ENCODE assay signal across 17 cellular contexts in the genomic region with DNA sequence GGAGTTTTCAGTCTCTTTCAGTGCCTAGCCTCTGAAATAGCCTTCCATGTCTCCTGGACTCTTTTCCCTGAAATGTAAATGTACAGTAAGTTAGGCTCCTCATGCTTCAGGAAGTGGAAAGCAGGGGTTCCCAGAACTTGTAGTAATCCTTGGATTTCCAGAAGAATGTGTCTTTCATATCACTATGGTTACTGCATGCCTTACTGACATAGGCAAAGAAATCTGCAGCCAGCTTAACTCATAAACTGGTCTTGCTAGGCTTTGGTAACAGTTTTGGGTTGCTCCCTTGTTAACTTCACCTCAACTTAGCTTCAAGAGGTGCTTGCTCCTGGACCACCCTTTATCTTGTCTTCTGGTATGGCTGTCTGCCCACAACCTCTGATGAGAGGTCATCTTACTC.
DNase-seq lines count a peak whose midpoint lies in the region; ATAC-seq and TF ChIP-seq lines count a peak whose summit lies in the region.
"Had no signal": no experiment of that assay in that cellular context is flagged by ENCODE, and none has a peak within 500 bp of the region (broad histone marks: within the 10 kb centered on the region; RNA-seq: fewer than 3 reads in every experiment).

No MANE protein-coding gene starts in this region.

- peak; percentile 44 for DNase-seq in ELF-1 (ENCODE audit: low read depth, low spot score)
- DNase-seq in astrocyte of the spinal cord (ENCODE audit: low read depth, low spot score) = peak; percentile 12
- no peak for DNase-seq in left colon
- DNase-seq in progenitor cell of endocrine pancreas (ENCODE audit: low spot score, unreplicated experiment) = no peak
- DNase-seq in NCI-H774 (lab: John Stamatoyannopoulos, UW) = no peak
- DNase-seq in NCI-H82 (lab: John Stamatoyannopoulos, UW) = no peak
- no peak for DNase-seq in UCSD-AML1 (lab: John Stamatoyannopoulos, UW; ENCODE audit: unreplicated experiment)
- no peak for DNase-seq in CD1c-positive myeloid dendritic cell (ENCODE audit: extremely low spot score)
- DNase-seq: CD8-positive, alpha-beta T cell; DMS79 treated with DMSO at 0.1 percent for 48 hours; NCI-H1105 treated with DMSO at 0.1 percent for 48 hours; NCI-H187; NCI-H226; NCI-H526 had no signal

- intact Hi-C loops in left colon (cut with DNase I, micrococcal nuclease) = no loop called here

- no peak overlapping the region for H3K4me3 Mint-ChIP-seq in progenitor cell of endocrine pancreas (ENCODE audit: low read depth)
- H3K4me3 Mint-ChIP-seq: CD8-positive, alpha-beta T cell; IgD-negative memory B cell had no signal

- no peak overlapping the region for H3K4me3 ChIP-seq in astrocyte of the spinal cord (ENCODE audit: low read depth, low read length)
- H3K4me3 ChIP-seq: GM12878, HAP-1 had no signal

- ATAC-seq in left colon = peak; percentile 19
- ATAC-seq: CD8-positive, alpha-beta T cell; GM12878 had no signal

- peak overlapping the region; percentile 8 for H3K27ac Mint-ChIP-seq in progenitor cell of endocrine pancreas
- H3K27ac Mint-ChIP-seq: CD8-positive, alpha-beta T cell; IgD-negative memory B cell had no signal

- peaks cover 32% of the 10 kb centered on the region for H3K4me1 Mint-ChIP-seq in progenitor cell of endocrine pancreas (ENCODE audit: low read depth)
- H3K4me1 Mint-ChIP-seq: IgD-negative memory B cell had no signal

- H3K27me3 Mint-ChIP-seq in progenitor cell of endocrine pancreas = no peaks in the 10 kb centered on the region
- H3K27me3 Mint-ChIP-seq: IgD-negative memory B cell had no signal

- in situ Hi-C loops in astrocyte of the spinal cord (cut with HindIII; ENCODE audit: low sequenced_read_pairs) = no loop called here

- TF ChIP-seq CTCF in astrocyte of the spinal cord (IDR thresholded peaks at IDR 0.05; ENCODE audit: low read depth, low read length) = no peak
- no peak for TF ChIP-seq CTCF in progenitor cell of endocrine pancreas (IDR thresholded peaks at IDR 0.05; ENCODE audit: unreplicated experiment)

- H3K36me3 Mint-ChIP-seq in progenitor cell of endocrine pancreas (ENCODE audit: insufficient read depth) = peaks cover 11% of the 10 kb centered on the region
- H3K36me3 Mint-ChIP-seq: CD8-positive, alpha-beta T cell; IgD-negative memory B cell had no signal

- peaks cover 13% of the 10 kb centered on the region for H3K9me3 Mint-ChIP-seq in progenitor cell of endocrine pancreas (ENCODE audit: low read depth)

Comparison
In these comparisons a context has a peak if more than half of its experiments do, and no peak if none do; other contexts are left out.
1. DNase-seq: peak in ELF-1 (single experiment) and astrocyte of the spinal cord (single experiment); none in left colon (0 of 2), progenitor cell of endocrine pancreas (single experiment), NCI-H774 (single experiment), NCI-H82 (single experiment), UCSD-AML1 (single experiment) and CD1c-positive myeloid dendritic cell (single experiment).